8 cellular contexts compared by ENCODE assay signal in genomic region chr6:149934249-149935156, GRCh38. TPM values are rescaled to one million over a fixed set of nuclear protein-coding genes. Genes with fewer than 3 reads are reported as not detected.
DNase-seq lines count a peak whose midpoint lies in the region; ATAC-seq and TF ChIP-seq lines count a peak whose summit lies in the region.

No MANE protein-coding gene starts in this region.

- peak; percentile 67 for DNase-seq in DND-41
- DNase-seq in activated naive CD8-positive, alpha-beta T cell treated with anti-CD3 and anti-CD28 coated beads, Interleukin-2, amount 50 U/mL, for 16 hours (ENCODE audit: low read depth, low spot score), result peak; percentile 36
- DNase-seq in cardiac septum (ENCODE audit: low spot score), result peak; percentile 67
- peak in 1 of 2 donors; percentile 38 for DNase-seq in psoas muscle

- WGBS in psoas muscle, 3 donors, result 32 to 37% (median 36%) methylated on average over 11 of the region's 11 CpGs

- intact Hi-C loops in cardiac septum (cut with DNase I), result loop anchor here (2.0 kb wide), 1 partner anchor 82 kb away; no protein-coding TSS in a partner anchor
- intact Hi-C loops in psoas muscle (cut with DNase I), result loop anchor here (1.0 to 5.0 kb wide), 4 partner anchors 82 to 883 kb away; no protein-coding TSS in a partner anchor

- peak; percentile 92 for TF ChIP-seq CTCF in DND-41 (IDR thresholded peaks at IDR 0.05; ENCODE audit: borderline replicate concordance, extremely low read depth, low read length, poor library complexity, severe bottlenecking)
- TF ChIP-seq CTCF in Loucy (conservative IDR thresholded peaks at IDR 0.05; ENCODE audit: low read length), result peak; percentile 88
- peak; percentile 81 for TF ChIP-seq CTCF in SU-DHL-6 (IDR thresholded peaks at IDR 0.05; ENCODE audit: insufficient read depth, low read length, poor library complexity, severe bottlenecking)
- TF ChIP-seq CTCF in psoas muscle (IDR thresholded peaks at IDR 0.05), result peak; percentile 90

- H4K20me1 ChIP-seq in DND-41 (ENCODE audit: insufficient read depth, low read length) (no peaks in the 10 kb centered on the region), Loucy (ENCODE audit: insufficient read depth, low read length, poor library complexity, severe bottlenecking) (no peaks in the 10 kb centered on the region), SU-DHL-6 (ENCODE audit: low read depth, low read length) (no peaks in the 10 kb centered on the region)

- ATAC-seq in DND-41 (ENCODE audit: insufficient read depth, low read depth), result peak; percentile 83
- ATAC-seq in psoas muscle, result peak; percentile 71 to 83 (median 75)
- ATAC-seq in GM19467 (IDR thresholded peaks at IDR 0.05; ENCODE audit: unreplicated experiment), result no peak
- ATAC-seq in GM21786 (IDR thresholded peaks at IDR 0.05; ENCODE audit: unreplicated experiment), result no peak

- peak overlapping the region; percentile 9; the same call in 1 of the 2 replicates for H3K4me2 ChIP-seq in DND-41 (ENCODE audit: insufficient read depth, low read length)
- no peak overlapping the region for H3K4me2 ChIP-seq in Loucy (ENCODE audit: low read depth, low read length, poor library complexity, severe bottlenecking)
- no peak overlapping the region for H3K4me2 ChIP-seq in SU-DHL-6 (ENCODE audit: low read depth, low read length, poor library complexity, severe bottlenecking)

- H2AFZ ChIP-seq in DND-41 (ENCODE audit: low read depth, low read length), result no peak overlapping the region
- no peak overlapping the region for H2AFZ ChIP-seq in Loucy (ENCODE audit: low read length)
- H2AFZ ChIP-seq in SU-DHL-6 (ENCODE audit: low read depth, low read length, severe bottlenecking), result no peak overlapping the region

- H3F3A ChIP-seq in Loucy (ENCODE audit: low read depth), result no peaks in the 10 kb centered on the region
- H3F3A ChIP-seq in SU-DHL-6 (ENCODE audit: insufficient read depth), result no peaks in the 10 kb centered on the region; the same call in 1 of the 2 replicates

- H3K9me3 ChIP-seq in DND-41 (ENCODE audit: insufficient read depth, low read length, severe bottlenecking) (no peaks in the 10 kb centered on the region), Loucy (ENCODE audit: insufficient read depth, low read depth, low read length) (no peaks in the 10 kb centered on the region), SU-DHL-6 (ENCODE audit: insufficient read depth, low read length) (no peaks in the 10 kb centered on the region), psoas muscle (no peaks in the 10 kb centered on the region)

- H3K4me3 ChIP-seq in DND-41 (ENCODE audit: low read depth in 1 of 2, low read length in 2 of 2) (no peak overlapping the region), Loucy (ENCODE audit: low read length, poor library complexity, severe bottlenecking) (no peak overlapping the region), SU-DHL-6 (ENCODE audit: insufficient read depth, low read length, poor library complexity, severe bottlenecking) (no peak overlapping the region), psoas muscle (no peak overlapping the region)

- H3K27ac ChIP-seq in DND-41 (ENCODE audit: low read length) (no peak overlapping the region), SU-DHL-6 (ENCODE audit: low read depth, low read length) (no peak overlapping the region), psoas muscle (no peak overlapping the region)

- no peaks in the 10 kb centered on the region for H3K36me3 ChIP-seq in DND-41 (ENCODE audit: insufficient read depth, low read length)
- H3K36me3 ChIP-seq in Loucy (ENCODE audit: insufficient read depth, low read length), result no peaks in the 10 kb centered on the region
- H3K36me3 ChIP-seq in SU-DHL-6 (ENCODE audit: low read length), result no peaks in the 10 kb centered on the region
- no peaks in the 10 kb centered on the region for H3K36me3 ChIP-seq in psoas muscle (ENCODE audit: insufficient read depth in 1 of 2, low read depth in 1 of 2)

- H3K27me3 ChIP-seq in DND-41 (ENCODE audit: insufficient read depth, low read length, poor library complexity) (peaks cover 43% of the 10 kb centered on the region), Loucy (ENCODE audit: insufficient read depth, low read length, poor library complexity, severe bottlenecking) (no peaks in the 10 kb centered on the region), SU-DHL-6 (ENCODE audit: low read length) (no peaks in the 10 kb centered on the region), psoas muscle (ENCODE audit: insufficient read depth in 3 of 3, low read length in 2 of 3) (peaks cover 7 to 60% (median 26%) of the 10 kb centered on the region in 3 donors)

- H3K4me1 ChIP-seq in DND-41 (ENCODE audit: insufficient read depth, low read length), result no peaks in the 10 kb centered on the region
- no peaks in the 10 kb centered on the region for H3K4me1 ChIP-seq in Loucy (ENCODE audit: insufficient read depth, low read length, poor library complexity, severe bottlenecking)
- H3K4me1 ChIP-seq in psoas muscle, result no peaks in the 10 kb centered on the region

- H3K9me2 ChIP-seq in Loucy (replicated peaks; ENCODE audit: low read depth, low read length), result no peaks in the 10 kb centered on the region
- no peaks in the 10 kb centered on the region for H3K9me2 ChIP-seq in SU-DHL-6 (replicated peaks; ENCODE audit: insufficient read depth, low read length)

- H3K9ac ChIP-seq in DND-41 (ENCODE audit: low read depth, low read length) (no peak overlapping the region), Loucy (ENCODE audit: low read depth, low read length, poor library complexity, severe bottlenecking) (no peak overlapping the region), SU-DHL-6 (ENCODE audit: low read length) (no peak overlapping the region)

- H3K79me2 ChIP-seq in DND-41 (ENCODE audit: insufficient read depth, low read length) (no peaks in the 10 kb centered on the region), Loucy (ENCODE audit: insufficient read depth, low read length) (no peaks in the 10 kb centered on the region), SU-DHL-6 (ENCODE audit: insufficient read depth, low read length) (no peaks in the 10 kb centered on the region)

RNA-seq across cellular contexts. Expression of gene ULBP2, which starts 7.3 kb away (rescaled TPM):
- total RNA-seq in cardiac septum, result 1.1 TPM
- under 1 TPM in 3 of 4 donors, not detected in 1; 0.25 to 0.75 (median 0.69) TPM for total RNA-seq in psoas muscle
- under 1 TPM; 0.17 to 0.81 (median 0.59) TPM for polyA plus RNA-seq in psoas muscle

RNA-seq across cellular contexts. Expression of gene RAET1G, which starts 11.6 kb away (rescaled TPM):
- total RNA-seq in cardiac septum (0.35 TPM), psoas muscle (1 to 10 TPM in 1 of 4 donors, under 1 TPM in 2, not detected in 1; 0.40 to 1.1 (median 0.64) TPM)
- polyA plus RNA-seq in psoas muscle, result under 1 TPM; 0.04 to 0.73 (median 0.24) TPM

RNA-seq across cellular contexts. Expression of gene ULBP1, which starts 29.2 kb away (rescaled TPM):
- total RNA-seq in cardiac septum (0.16 TPM), psoas muscle (under 1 TPM; 0.06 to 0.12 (median 0.10) TPM)
- under 1 TPM; 0.03 to 0.10 (median 0.03) TPM for polyA plus RNA-seq in psoas muscle

RNA-seq across cellular contexts. Expression of gene RAET1E, which starts 36.6 kb away (rescaled TPM):
- total RNA-seq in cardiac septum, result not detected
- 1 to 10 TPM; 1.4 to 6.2 (median 3.9) TPM for total RNA-seq in psoas muscle
- polyA plus RNA-seq in psoas muscle, result 10 to 100 TPM in 1 of 3 donors, under 1 TPM in 2; 0.04 to 17.2 (median 0.31) TPM

Comparison
In these comparisons a context has a peak if more than half of its experiments do, and no peak if none do; other contexts are left out.
1. ATAC-seq: peak in DND-41 (single experiment) and psoas muscle (4 of 4); none in GM19467 (single experiment) and GM21786 (single experiment).
2. Peak in every context shown above with its lines, with median percentiles within 50 percentile points of each other: CTCF ChIP-seq.